11 cellular contexts compared by ENCODE assay signal in genomic region chr9:114072181-114073140, GRCh38. TPM values are rescaled to one million over a fixed set of nuclear protein-coding genes. Genes with fewer than 3 reads are reported as not detected.
DNase-seq lines count a peak whose midpoint lies in the region; ATAC-seq and TF ChIP-seq lines count a peak whose summit lies in the region.
"Had no signal": no experiment of that assay in that cellular context is flagged by ENCODE, and none has a peak within 500 bp of the region (broad histone marks: within the 10 kb centered on the region; RNA-seq: fewer than 3 reads in every experiment).

No MANE protein-coding gene starts in this region.

- H3K4me3 Mint-ChIP-seq in activated naive CD8-positive, alpha-beta T cell treated with anti-CD3 and anti-CD28 coated beads, Interleukin-2, amount 50 U/mL, for 24 hours, result no peak overlapping the region
- H3K4me3 Mint-ChIP-seq: memory B cell had no signal

- H3K9me3 Mint-ChIP-seq in activated naive CD8-positive, alpha-beta T cell treated with anti-CD3 and anti-CD28 coated beads, Interleukin-2, amount 50 U/mL, for 24 hours, result no peaks in the 10 kb centered on the region

- H3K4me1 Mint-ChIP-seq in activated naive CD8-positive, alpha-beta T cell treated with anti-CD3 and anti-CD28 coated beads, Interleukin-2, amount 50 U/mL, for 24 hours, result no peaks in the 10 kb centered on the region
- H3K4me1 Mint-ChIP-seq: memory B cell had no signal

- no peak overlapping the region for H3K27ac Mint-ChIP-seq in activated naive CD8-positive, alpha-beta T cell treated with anti-CD3 and anti-CD28 coated beads, Interleukin-2, amount 50 U/mL, for 24 hours
- H3K27ac Mint-ChIP-seq: memory B cell had no signal

- TF ChIP-seq CTCF in omental fat pad (IDR thresholded peaks at IDR 0.05) (no peak), GM10266 (IDR thresholded peaks at IDR 0.05; ENCODE audit: control insufficient read depth, insufficient read depth, low read depth, missing control alignments) (no peak)

- no peaks in the 10 kb centered on the region for H3K36me3 Mint-ChIP-seq in activated naive CD8-positive, alpha-beta T cell treated with anti-CD3 and anti-CD28 coated beads, Interleukin-2, amount 50 U/mL, for 24 hours (ENCODE audit: low read depth)
- H3K36me3 Mint-ChIP-seq: memory B cell had no signal

- ATAC-seq in omental fat pad (ENCODE audit: low FRiP score) (peak; percentile 64), GM19452 (IDR thresholded peaks at IDR 0.05; ENCODE audit: unreplicated experiment) (no peak)
- no peak for ATAC-seq in activated naive CD8-positive, alpha-beta T cell treated with anti-CD3 and anti-CD28 coated beads, Interleukin-2, amount 50 U/mL, for 24 hours

- DNase-seq in DMS 273 treated with DMSO at 0.1 percent for 48 hours (lab: John Stamatoyannopoulos, UW) (peak; percentile 19), NCI-H345 treated with DMSO at 0.1 percent for 48 hours (lab: John Stamatoyannopoulos, UW; ENCODE audit: unreplicated experiment) (peak; percentile 87), fibroblast of gingiva (ENCODE audit: low read depth) (peak; percentile 44), omental fat pad (ENCODE audit: low spot score) (no peak), GM10266 (ENCODE audit: extremely low spot score) (no peak)
- no peak for DNase-seq in activated CD4-positive, alpha-beta T cell treated with anti-CD3 and anti-CD28 coated beads, Interleukin-2, amount 50 U/mL, for 1 hour
- no peak for DNase-seq in activated naive CD8-positive, alpha-beta T cell treated with anti-CD3 and anti-CD28 coated beads, Interleukin-2, amount 50 U/mL, for 24 hours
- DNase-seq: NCI-H146, T-helper 1 cell had no signal

- peaks cover 12% of the 10 kb centered on the region for H3K27me3 Mint-ChIP-seq in activated naive CD8-positive, alpha-beta T cell treated with anti-CD3 and anti-CD28 coated beads, Interleukin-2, amount 50 U/mL, for 24 hours

RNA-seq across cellular contexts. Expression of gene AMBP, which starts 5.6 kb away (rescaled TPM):
- not detected for total RNA-seq in omental fat pad

RNA-seq across cellular contexts. Expression of gene KIF12, which starts 26.6 kb away (rescaled TPM):
- under 1 TPM in 2 of 4 donors, not detected in 2; 0.12 to 0.19 TPM for total RNA-seq in omental fat pad

Comparison
In these comparisons a context has a peak if more than half of its experiments do, and no peak if none do; other contexts are left out.
1. DNase-seq: peak in DMS 273 treated with DMSO at 0.1 percent for 48 hours (single experiment), NCI-H345 treated with DMSO at 0.1 percent for 48 hours (single experiment) and fibroblast of gingiva (single experiment); none in omental fat pad (single experiment), activated CD4-positive, alpha-beta T cell treated with anti-CD3 and anti-CD28 coated beads, Interleukin-2, amount 50 U/mL, for 1 hour (single experiment), activated naive CD8-positive, alpha-beta T cell treated with anti-CD3 and anti-CD28 coated beads, Interleukin-2, amount 50 U/mL, for 24 hours (single experiment) and GM10266 (single experiment).